9 cellular contexts compared by ENCODE assay signal in genomic region chr15:99454941-99455795, GRCh38.
A peak's percentile ranks its signal among the peaks of the same experiment; 100 is the strongest.
DNase-seq lines count a peak whose midpoint lies in the region.
"Had no signal": no experiment of that assay in that cellular context is flagged by ENCODE, and none has a peak within 500 bp of the region (broad histone marks: within the 10 kb centered on the region; RNA-seq: fewer than 3 reads in every experiment).

No MANE protein-coding gene starts in this region.

- intact Hi-C loops in activated CD4-positive, alpha-beta T cell treated with anti-CD3 and anti-CD28 coated beads, Interleukin-2, amount 10 ng/mL, durations not matched to agents 24 days and 14 days (cut with micrococcal nuclease), result no loop called here

- H3K27me3 Mint-ChIP-seq in activated CD4-positive, alpha-beta T cell treated with anti-CD3 and anti-CD28 coated beads, Interleukin-2, amount 10 ng/mL, durations not matched to agents 24 days and 14 days, result peaks cover 8% of the 10 kb centered on the region
- H3K27me3 Mint-ChIP-seq: T-cell had no signal

- peaks cover 11% of the 10 kb centered on the region for H3K9me3 Mint-ChIP-seq in activated CD4-positive, alpha-beta T cell treated with anti-CD3 and anti-CD28 coated beads, Interleukin-2, amount 10 ng/mL, durations not matched to agents 24 days and 14 days

- peak; percentile 2 for DNase-seq in activated CD4-positive, alpha-beta T cell treated with anti-CD3 and anti-CD28 coated beads for 1 hour
- no peak for DNase-seq in activated CD4-positive, alpha-beta T cell treated with anti-CD3 and anti-CD28 coated beads, Interleukin-2, amount 10 ng/mL, durations not matched to agents 24 days and 14 days
- DNase-seq in dermis microvascular lymphatic vessel endothelial cell (ENCODE audit: low read depth in 2 of 2) (peak; percentile 81 to 98), mesenteric fat pad (ENCODE audit: low spot score) (peak; percentile 90), ureter (ENCODE audit: low spot score) (peak; percentile 94), COLO668 (lab: John Stamatoyannopoulos, UW; ENCODE audit: unreplicated experiment) (no peak), NCI-H146 (lab: John Stamatoyannopoulos, UW) (no peak)
- no peak for DNase-seq in stimulated activated naive CD4-positive, alpha-beta T cell treated with Interleukin-2 at 50 U/mL for 16 hours (lab: John Stamatoyannopoulos, UW)

- H3K4me1 Mint-ChIP-seq in activated CD4-positive, alpha-beta T cell treated with anti-CD3 and anti-CD28 coated beads, Interleukin-2, amount 10 ng/mL, durations not matched to agents 24 days and 14 days, result peaks cover 30% of the 10 kb centered on the region

- H3K36me3 Mint-ChIP-seq in activated CD4-positive, alpha-beta T cell treated with anti-CD3 and anti-CD28 coated beads, Interleukin-2, amount 10 ng/mL, durations not matched to agents 24 days and 14 days (ENCODE audit: low read depth), result peaks cover 2% of the 10 kb centered on the region
- H3K36me3 Mint-ChIP-seq: T-cell had no signal

- no peak overlapping the region for H3K27ac Mint-ChIP-seq in activated CD4-positive, alpha-beta T cell treated with anti-CD3 and anti-CD28 coated beads, Interleukin-2, amount 10 ng/mL, durations not matched to agents 24 days and 14 days
- H3K27ac Mint-ChIP-seq: T-cell had no signal

- H3K4me3 Mint-ChIP-seq in activated CD4-positive, alpha-beta T cell treated with anti-CD3 and anti-CD28 coated beads, Interleukin-2, amount 10 ng/mL, durations not matched to agents 24 days and 14 days, result no peak overlapping the region
- H3K4me3 Mint-ChIP-seq: T-cell had no signal

Comparison
In these comparisons a context has a peak if more than half of its experiments do, and no peak if none do; other contexts are left out.
1. DNase-seq: peak in activated CD4-positive, alpha-beta T cell treated with anti-CD3 and anti-CD28 coated beads for 1 hour (single experiment), dermis microvascular lymphatic vessel endothelial cell (2 of 2), mesenteric fat pad (single experiment) and ureter (single experiment); none in activated CD4-positive, alpha-beta T cell treated with anti-CD3 and anti-CD28 coated beads, Interleukin-2, amount 10 ng/mL, durations not matched to agents 24 days and 14 days (single experiment), COLO668 (single experiment), NCI-H146 (single experiment) and stimulated activated naive CD4-positive, alpha-beta T cell treated with Interleukin-2 at 50 U/mL for 16 hours (single experiment).